8 cellular contexts compared by ENCODE assay signal in the genomic region with DNA sequence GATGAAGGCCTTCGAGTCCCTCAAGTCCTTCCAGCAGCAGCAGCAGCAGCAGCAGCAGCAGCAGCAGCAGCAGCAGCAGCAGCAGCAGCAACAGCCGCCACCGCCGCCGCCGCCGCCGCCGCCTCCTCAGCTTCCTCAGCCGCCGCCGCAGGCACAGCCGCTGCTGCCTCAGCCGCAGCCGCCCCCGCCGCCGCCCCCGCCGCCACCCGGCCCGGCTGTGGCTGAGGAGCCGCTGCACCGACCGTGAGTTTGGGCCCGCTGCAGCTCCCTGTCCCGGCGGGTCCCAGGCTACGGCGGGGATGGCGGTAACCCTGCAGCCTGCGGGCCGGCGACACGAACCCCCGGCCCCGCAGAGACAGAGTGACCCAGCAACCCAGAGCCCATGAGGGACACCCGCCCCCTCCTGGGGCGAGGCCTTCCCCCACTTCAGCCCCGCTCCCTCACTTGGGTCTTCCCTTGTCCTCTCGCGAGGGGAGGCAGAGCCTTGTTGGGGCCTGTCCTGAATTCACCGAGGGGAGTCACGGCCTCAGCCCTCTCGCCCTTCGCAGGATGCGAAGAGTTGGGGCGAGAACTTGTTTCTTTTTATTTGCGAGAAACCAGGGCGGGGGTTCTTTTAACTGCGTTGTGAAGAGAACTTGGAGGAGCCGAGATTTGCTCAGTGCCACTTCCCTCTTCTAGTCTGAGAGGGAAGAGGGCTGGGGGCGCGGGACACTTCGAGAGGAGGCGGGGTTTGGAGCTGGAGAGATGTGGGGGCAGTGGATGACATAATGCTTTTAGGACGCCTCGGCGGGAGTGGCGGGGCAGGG. TPM values are rescaled to one million over a fixed set of nuclear protein-coding genes. Genes with fewer than 3 reads are reported as not detected.
DNase-seq lines count a peak whose midpoint lies in the region; ATAC-seq lines count a peak whose summit lies in the region.

No MANE protein-coding gene starts in this region.

- WGBS in ectodermal cell, 2 experiments, result 0 to 1% methylated on average over 60 of the region's 60 CpGs

- ATAC-seq in HG02973 (IDR thresholded peaks at IDR 0.05; ENCODE audit: unreplicated experiment) (peak; percentile 9), memory B cell (ENCODE audit: low read depth) (no peak), GM18519 (IDR thresholded peaks at IDR 0.05; ENCODE audit: low FRiP score, unreplicated experiment) (no peak)

- peak overlapping the region; percentile 98 for H3K4me3 Mint-ChIP-seq in memory B cell

- no peaks in the 10 kb centered on the region for H3K9me3 Mint-ChIP-seq in memory B cell

- H3K4me1 Mint-ChIP-seq in memory B cell, result peaks cover 31% of the 10 kb centered on the region

- H3K27ac Mint-ChIP-seq in memory B cell, result peak overlapping the region; percentile 25

- H3K36me3 ChIP-seq in ectodermal cell (ENCODE audit: control insufficient read depth, insufficient read depth, low read length), result no peaks in the 10 kb centered on the region

- H3K9me3 ChIP-seq in ectodermal cell (ENCODE audit: control insufficient read depth, low read length), result no peaks in the 10 kb centered on the region

- H3K27me3 ChIP-seq in ectodermal cell (ENCODE audit: control insufficient read depth, insufficient read depth, low read length, poor library complexity, severe bottlenecking), result no peaks in the 10 kb centered on the region

- H3K4me1 ChIP-seq in ectodermal cell (ENCODE audit: control insufficient read depth, insufficient read depth, low read length), result no peaks in the 10 kb centered on the region

- peak overlapping the region; percentile 90 for H3K4me3 ChIP-seq in ectodermal cell (ENCODE audit: insufficient read depth, low read depth, low read length)

- peak overlapping the region; percentile 95 for H3K27ac ChIP-seq in ectodermal cell (ENCODE audit: insufficient read depth, low read depth, low read length, poor library complexity, severe bottlenecking)

- H3K36me3 Mint-ChIP-seq in memory B cell, result peaks cover under 1% of the 10 kb centered on the region

- DNase-seq in Daoy (ENCODE audit: low read depth) (peak; percentile 74), NCI-H524 (lab: John Stamatoyannopoulos, UW) (peak; percentile 48 to 67), memory B cell (ENCODE audit: low spot score in 2 of 2) (peak; percentile 20 to 29)
- peak; percentile 8 to 33 for DNase-seq in activated CD4-positive, alpha-beta T cell treated with anti-CD3 and anti-CD28 coated beads, Interleukin-2, amount 50 U/mL, for 24 hours (ENCODE audit: low read depth in 1 of 2, low spot score in 1 of 2)
- DNase-seq in stimulated activated CD8-positive, alpha-beta memory T cell treated with anti-CD3 and anti-CD28 coated beads, Interleukin-2, amount 100 ng/mL, for 48 hours (ENCODE audit: low read depth in 2 of 2), result peak; percentile 26 to 35

- H3K27me3 Mint-ChIP-seq in memory B cell, result no peaks in the 10 kb centered on the region

RNA-seq across cellular contexts. Expression of a gene that starts 0.6 kb away (rescaled TPM):
- 10.4 and 17.4 TPM in 2 replicates for total RNA-seq in Daoy (2014; rRNA removed; shearing (Covaris generic))
- polyA plus RNA-seq in ectodermal cell (2013, experiment 1 of 4), result 26.9 TPM
- polyA plus RNA-seq in ectodermal cell (2013, experiment 2 of 4), result 36.6 TPM
- 32.7 TPM for polyA plus RNA-seq in ectodermal cell (2013, experiment 3 of 4)
- polyA plus RNA-seq in ectodermal cell (2013, experiment 4 of 4), result 30.7 TPM

RNA-seq across cellular contexts. Expression of a gene that starts 0.7 kb away (rescaled TPM):
- total RNA-seq in Daoy (2014; rRNA removed; shearing (Covaris generic)), result not detected in 2 replicates
- not detected for polyA plus RNA-seq in ectodermal cell (2013, experiment 1 of 4)
- polyA plus RNA-seq in ectodermal cell (2013, experiment 2 of 4), result not detected
- not detected for polyA plus RNA-seq in ectodermal cell (2013, experiment 3 of 4)
- not detected for polyA plus RNA-seq in ectodermal cell (2013, experiment 4 of 4)

Comparison
In these comparisons a context has a peak if more than half of its experiments do, and no peak if none do; other contexts are left out.
1. DNase-seq: peak in every context shown above with its lines; median percentile 74 in Daoy; 58 in NCI-H524; 30 in stimulated activated CD8-positive, alpha-beta memory T cell treated with anti-CD3 and anti-CD28 coated beads, Interleukin-2, amount 100 ng/mL, for 48 hours; 24 in memory B cell; 20 in activated CD4-positive, alpha-beta T cell treated with anti-CD3 and anti-CD28 coated beads, Interleukin-2, amount 50 U/mL, for 24 hours.